ENCODE assay signal across 2 cellular contexts in the genomic region with DNA sequence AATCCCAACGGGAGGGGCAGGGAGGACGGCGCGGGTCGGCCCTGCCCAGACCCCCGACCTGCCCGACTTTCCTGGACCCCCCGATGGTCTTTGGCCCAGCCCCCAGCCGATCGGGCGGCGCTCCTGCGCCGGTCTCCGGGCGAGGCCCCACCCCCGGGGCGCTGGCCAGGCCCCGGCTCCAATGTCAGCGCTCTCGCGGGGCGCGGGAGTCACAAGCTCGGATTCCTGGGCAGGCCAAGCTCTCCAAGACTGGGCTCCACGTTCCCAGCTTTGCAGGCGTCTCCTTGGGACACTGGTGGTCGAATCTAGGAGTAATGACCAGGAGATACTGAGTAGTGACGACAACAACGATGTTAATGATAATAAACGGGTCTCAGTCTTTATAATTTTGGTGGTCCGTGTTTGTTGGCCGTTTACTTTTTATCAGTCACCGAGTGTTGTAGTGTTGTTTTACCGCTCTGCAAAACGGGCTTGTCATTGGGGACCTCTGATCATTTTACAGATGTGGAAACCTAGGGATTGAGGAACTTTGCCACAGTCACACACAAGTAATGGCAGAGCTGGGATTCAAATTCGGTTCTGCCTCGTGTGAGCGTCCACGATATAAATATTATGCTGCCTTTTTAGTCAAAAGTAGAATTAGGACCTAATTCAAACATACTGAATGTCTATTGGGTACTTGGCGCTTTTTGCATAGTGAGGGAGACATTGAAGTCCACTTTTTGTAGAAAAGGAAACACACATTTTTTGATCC.
TF ChIP-seq lines count a peak whose summit lies in the region.

No MANE protein-coding gene starts in this region.

TF ChIP-seq in GM12891, 5 proteins besides CTCF, POLR2A, EP300 and RAD21:
- TF ChIP-seq PAX5 (IDR thresholded peaks at IDR 0.05; ENCODE audit: insufficient read depth, low read length, severe bottlenecking) (no peak), SPI1 (IDR thresholded peaks at IDR 0.05; ENCODE audit: low read depth, low read length) (no peak), POU2F2 (IDR thresholded peaks at IDR 0.05; ENCODE audit: low read depth, low read length) (no peak), TAF1 (IDR thresholded peaks at IDR 0.05; ENCODE audit: low read depth, low read length) (no peak), POLR2AphosphoS5 (IDR thresholded peaks at IDR 0.05; ENCODE audit: low read depth, low read length) (no peak)

TF ChIP-seq in endothelial cell of umbilical vein, 7 proteins besides CTCF, POLR2A, EP300 and RAD21:
- TF ChIP-seq MAX (IDR thresholded peaks at IDR 0.05; ENCODE audit: insufficient read depth, insufficient read length) (no peak), POLR2AphosphoS5 (IDR thresholded peaks at IDR 0.05; ENCODE audit: insufficient read depth, low read depth, low read length) (no peak), EZH2 (IDR thresholded peaks at IDR 0.05; ENCODE audit: borderline replicate concordance, low read depth, low read length, severe bottlenecking) (no peak), FOS (IDR thresholded peaks at IDR 0.05; ENCODE audit: borderline replicate concordance, insufficient read depth, low read length) (no peak), MYC (IDR thresholded peaks at IDR 0.05; ENCODE audit: low read depth, low read length) (no peak), JUN (IDR thresholded peaks at IDR 0.05; ENCODE audit: borderline replicate concordance, insufficient read depth, insufficient read length, low read depth) (no peak)
TF ChIP-seq in endothelial cell of umbilical vein: peak in this region for 0.
